ENCODE assay signal across 8 cellular contexts in the genomic region with DNA sequence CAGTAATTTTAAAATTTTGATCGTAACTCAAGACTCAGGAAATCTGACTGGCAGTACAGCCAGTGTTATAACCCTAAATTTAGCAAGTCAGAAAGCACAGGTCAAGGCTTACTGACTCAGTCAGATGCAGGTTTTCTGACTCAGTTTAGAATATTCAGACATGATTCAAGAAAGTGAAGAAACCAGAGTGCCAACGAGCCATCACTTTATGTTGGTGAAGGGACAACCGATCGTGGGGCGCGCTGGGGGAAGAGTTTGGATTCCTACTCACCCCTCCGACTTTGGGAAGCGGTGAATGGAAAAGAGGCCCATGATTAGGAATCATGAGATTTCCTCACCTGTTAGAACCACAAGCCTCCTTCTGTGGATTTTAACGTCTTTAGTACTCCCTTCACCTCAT. TPM values are rescaled to one million over a fixed set of nuclear protein-coding genes. Genes with fewer than 3 reads are reported as not detected.
DNase-seq lines count a peak whose midpoint lies in the region; ATAC-seq and TF ChIP-seq lines count a peak whose summit lies in the region.

No MANE protein-coding gene starts in this region.

- TF ChIP-seq EP300 in ovary (IDR thresholded peaks at IDR 0.05), result no peak

- H3K4me3 Mint-ChIP-seq in Caco-2 (ENCODE audit: unreplicated experiment), result peak overlapping the region; percentile 83

- peak overlapping the region; percentile 97 for H3K4me3 ChIP-seq in Caco-2 (ENCODE audit: low read depth, low read length)
- peak overlapping the region; percentile 85 for H3K4me3 ChIP-seq in endocrine pancreas (ENCODE audit: control insufficient read depth, insufficient read depth, low read length)
- H3K4me3 ChIP-seq in ovary, result peak overlapping the region; percentile 80

- no peak for ATAC-seq in GM21576 (IDR thresholded peaks at IDR 0.05; ENCODE audit: unreplicated experiment)
- ATAC-seq in GM19455 (IDR thresholded peaks at IDR 0.05; ENCODE audit: unreplicated experiment), result no peak

- TF ChIP-seq CTCF in Caco-2 (IDR thresholded peaks at IDR 0.05; ENCODE audit: insufficient read depth in 1 of 2, low read depth in 1 of 2, low read length in 1 of 2, severe bottlenecking in 1 of 2, unreplicated experiment in 1 of 2) (no peak), ovary (IDR thresholded peaks at IDR 0.05) (no peak)

- peak overlapping the region; percentile 77 to 84 for H3K27ac ChIP-seq in ovary

- 6 to 19% (median 11%) methylated on average over 9 of the region's 9 CpGs for WGBS in ovary, 3 donors

- TF ChIP-seq POLR2A in ovary (IDR thresholded peaks at IDR 0.05), result no peak

- H3K4me1 ChIP-seq in Caco-2 (peaks cover 40% of the 10 kb centered on the region), endocrine pancreas (ENCODE audit: control insufficient read depth, insufficient read depth, low read length) (no peaks in the 10 kb centered on the region), ovary (ENCODE audit: insufficient read depth) (peaks cover 14% of the 10 kb centered on the region)

- H3K27me3 Mint-ChIP-seq in Caco-2 (ENCODE audit: insufficient read depth, unreplicated experiment), result no peaks in the 10 kb centered on the region

- peaks cover 1% of the 10 kb centered on the region; the same call in 1 of the 2 replicates for H3K36me3 ChIP-seq in Caco-2 (ENCODE audit: control insufficient read depth, insufficient read depth, low read length)
- no peaks in the 10 kb centered on the region for H3K36me3 ChIP-seq in endocrine pancreas (ENCODE audit: control insufficient read depth, insufficient read depth, low read length)
- no peaks in the 10 kb centered on the region for H3K36me3 ChIP-seq in ovary

- CTCF ChIA-PET in Caco-2 (lab: Charles Lee), result no interaction called here

- H3K27me3 ChIP-seq in Caco-2 (replicated peaks; ENCODE audit: control insufficient read depth, insufficient read depth, low read length) (no peaks in the 10 kb centered on the region), endocrine pancreas (ENCODE audit: control insufficient read depth, insufficient read depth, low read length) (no peaks in the 10 kb centered on the region), ovary (no peaks in the 10 kb centered on the region)

- H3K9me3 ChIP-seq in Caco-2, result no peaks in the 10 kb centered on the region
- no peaks in the 10 kb centered on the region for H3K9me3 ChIP-seq in endocrine pancreas (ENCODE audit: control insufficient read depth, low read length)
- H3K9me3 ChIP-seq in ovary, result no peaks in the 10 kb centered on the region

- peaks cover 61% of the 10 kb centered on the region for H3K36me3 Mint-ChIP-seq in Caco-2 (ENCODE audit: insufficient read depth, unreplicated experiment)

- BruUV-seq in Caco-2 (replicated peaks; lab: Mats Ljungman, UMichigan), result no TSS peak

- peak overlapping the region; percentile 53 for H3K27ac Mint-ChIP-seq in Caco-2 (ENCODE audit: unreplicated experiment)

- H3K9me3 Mint-ChIP-seq in Caco-2 (ENCODE audit: unreplicated experiment), result no peaks in the 10 kb centered on the region

- peak overlapping the region; percentile 95 for H3K9ac ChIP-seq in endocrine pancreas (ENCODE audit: control insufficient read depth, insufficient read depth, low read length)

- POLR2A ChIA-PET in Caco-2 (lab: Charles Lee), result no interaction called here

- H3K4me1 Mint-ChIP-seq in Caco-2 (ENCODE audit: low read depth, unreplicated experiment), result peaks cover 42% of the 10 kb centered on the region

- intact Hi-C loops in Caco-2 (cut with micrococcal nuclease; ENCODE audit: unreplicated experiment), result loop anchor here (5.0 kb wide), 1 partner anchor 35 kb away; no protein-coding TSS in a partner anchor
- intact Hi-C loops in ovary (cut with DNase I), result loop anchor here in 1 of 4 donors (2.0 kb wide), 1 partner anchor 55 kb away; a partner anchor contains a TSS

- DNase-seq in Caco-2 (no peak), RKO (ENCODE audit: low spot score) (peak; percentile 77), ovary (peak in 1 of 5 donors; percentile 24), NCI-H1105 (lab: John Stamatoyannopoulos, UW) (no peak), midbrain (lab: John Stamatoyannopoulos, UW) (no peak)

RNA-seq across cellular contexts. Expression of a gene that starts 1.0 kb away (rescaled TPM):
- total RNA-seq in Caco-2 (2022), result 96.8 and 101 TPM in 2 replicates
- total RNA-seq in ovary, result 10 to 100 TPM; 28.1 to 62.5 (median 45.3) TPM
- polyA plus RNA-seq in ovary, result 10 to 100 TPM; 20.3 to 45.7 TPM

RNA-seq across cellular contexts. Expression of a gene that starts 54.8 kb away (rescaled TPM):
- total RNA-seq in Caco-2 (2022), result 110 and 120 TPM in 2 replicates
- total RNA-seq in ovary, result 10 to 100 TPM; 17.6 to 26.9 (median 21.0) TPM
- 10 to 100 TPM; 11.5 to 55.1 TPM for polyA plus RNA-seq in ovary
